In genomic region chr2:155368934-155369333, GRCh38 we compare ENCODE assay signal across 9 cellular contexts.
DNase-seq lines count a peak whose midpoint lies in the region; ATAC-seq and TF ChIP-seq lines count a peak whose summit lies in the region.
"Had no signal": no experiment of that assay in that cellular context is flagged by ENCODE, and none has a peak within 500 bp of the region (broad histone marks: within the 10 kb centered on the region; RNA-seq: fewer than 3 reads in every experiment).

No MANE protein-coding gene starts in this region.

- DNase-seq in heart right ventricle: no peak
- DNase-seq in cardiac septum (ENCODE audit: low spot score): no peak
- peak; percentile 52 for DNase-seq in NCI-H2227 treated with DMSO at 0.1 percent for 48 hours (lab: John Stamatoyannopoulos, UW)
- peak; percentile 28 for DNase-seq in dermis blood vessel endothelial cell
- no peak for DNase-seq in activated naive CD4-positive, alpha-beta T cell treated with anti-CD3 and anti-CD28 coated beads, Interleukin-2, amount 10 ng/mL, durations not matched to agents 7 days and 5 days
- DNase-seq in NCI-H774 (lab: John Stamatoyannopoulos, UW): no peak
- DNase-seq: stimulated activated naive B cell treated with anti-CD40 and anti-IgM and Interleukin-4, amounts not matched to agents 10 μg/mL and 1 μg/mL and 100 μg/mL, for 72 hours had no signal

- no peaks in the 10 kb centered on the region for H3K4me1 ChIP-seq in heart right ventricle

- no peak overlapping the region for H3K4me3 ChIP-seq in heart right ventricle

- no peak overlapping the region for H3K27ac ChIP-seq in heart right ventricle

- no peak overlapping the region for H3K4me3 Mint-ChIP-seq in activated naive CD4-positive, alpha-beta T cell treated with anti-CD3 and anti-CD28 coated beads, Interleukin-2, amount 10 ng/mL, durations not matched to agents 7 days and 5 days
- H3K4me3 Mint-ChIP-seq: stimulated activated naive B cell treated with anti-CD40 and anti-IgM and Interleukin-4, amounts not matched to agents 10 μg/mL and 1 μg/mL and 100 μg/mL, for 72 hours had no signal

- WGBS in heart right ventricle, 2 donors: 18 to 21% methylated on average over 1 of the region's 1 CpG

- no peaks in the 10 kb centered on the region for H3K4me1 Mint-ChIP-seq in activated naive CD4-positive, alpha-beta T cell treated with anti-CD3 and anti-CD28 coated beads, Interleukin-2, amount 10 ng/mL, durations not matched to agents 7 days and 5 days
- H3K4me1 Mint-ChIP-seq: stimulated activated naive B cell treated with anti-CD40 and anti-IgM and Interleukin-4, amounts not matched to agents 10 μg/mL and 1 μg/mL and 100 μg/mL, for 72 hours had no signal

- H3K9me3 ChIP-seq in heart right ventricle: no peaks in the 10 kb centered on the region

- H3K27me3 ChIP-seq in heart right ventricle: no peaks in the 10 kb centered on the region

- no peaks in the 10 kb centered on the region for H3K36me3 ChIP-seq in heart right ventricle

- H3K36me3 Mint-ChIP-seq in activated naive CD4-positive, alpha-beta T cell treated with anti-CD3 and anti-CD28 coated beads, Interleukin-2, amount 10 ng/mL, durations not matched to agents 7 days and 5 days: no peaks in the 10 kb centered on the region
- H3K36me3 Mint-ChIP-seq: stimulated activated naive B cell treated with anti-CD40 and anti-IgM and Interleukin-4, amounts not matched to agents 10 μg/mL and 1 μg/mL and 100 μg/mL, for 72 hours had no signal

- CTCF ChIA-PET in activated naive CD4-positive, alpha-beta T cell treated with anti-CD3 and anti-CD28 coated beads, Interleukin-2, amount 10 ng/mL, durations not matched to agents 7 days and 5 days (lab: Charles Lee): interaction anchor here (1.2 to 1.9 kb wide), 2 partner anchors 9 to 10 kb away, joined by 3 to 4 read pairs; no protein-coding TSS in a partner anchor

- H3K27ac Mint-ChIP-seq in activated naive CD4-positive, alpha-beta T cell treated with anti-CD3 and anti-CD28 coated beads, Interleukin-2, amount 10 ng/mL, durations not matched to agents 7 days and 5 days: no peak overlapping the region
- H3K27ac Mint-ChIP-seq: stimulated activated naive B cell treated with anti-CD40 and anti-IgM and Interleukin-4, amounts not matched to agents 10 μg/mL and 1 μg/mL and 100 μg/mL, for 72 hours had no signal

- ATAC-seq in heart right ventricle (no peak), GM21717 (IDR thresholded peaks at IDR 0.05; ENCODE audit: unreplicated experiment) (no peak), HG02678 (IDR thresholded peaks at IDR 0.05; ENCODE audit: unreplicated experiment) (no peak)

- H3K9me3 Mint-ChIP-seq in activated naive CD4-positive, alpha-beta T cell treated with anti-CD3 and anti-CD28 coated beads, Interleukin-2, amount 10 ng/mL, durations not matched to agents 7 days and 5 days: no peaks in the 10 kb centered on the region
- H3K9me3 Mint-ChIP-seq: stimulated activated naive B cell treated with anti-CD40 and anti-IgM and Interleukin-4, amounts not matched to agents 10 μg/mL and 1 μg/mL and 100 μg/mL, for 72 hours had no signal

- intact Hi-C loops in heart right ventricle (cut with DNase I) (loop anchor here in 1 of 10 donors (10.0 kb wide), 1 partner anchor 1216 kb away; no protein-coding TSS in a partner anchor), cardiac septum (cut with DNase I) (no loop called here)

- TF ChIP-seq CTCF in heart right ventricle (IDR thresholded peaks at IDR 0.05): peak in 5 of 9 donors; percentile 8 to 39 (median 20)

- H3K27me3 Mint-ChIP-seq in activated naive CD4-positive, alpha-beta T cell treated with anti-CD3 and anti-CD28 coated beads, Interleukin-2, amount 10 ng/mL, durations not matched to agents 7 days and 5 days: no peaks in the 10 kb centered on the region
- H3K27me3 Mint-ChIP-seq: stimulated activated naive B cell treated with anti-CD40 and anti-IgM and Interleukin-4, amounts not matched to agents 10 μg/mL and 1 μg/mL and 100 μg/mL, for 72 hours had no signal

Comparison
In these comparisons a context has a peak if more than half of its experiments do, and no peak if none do; other contexts are left out.
1. DNase-seq: peak in NCI-H2227 treated with DMSO at 0.1 percent for 48 hours (single experiment) and dermis blood vessel endothelial cell (single experiment); none in heart right ventricle (0 of 2), cardiac septum (single experiment), activated naive CD4-positive, alpha-beta T cell treated with anti-CD3 and anti-CD28 coated beads, Interleukin-2, amount 10 ng/mL, durations not matched to agents 7 days and 5 days (single experiment) and NCI-H774 (single experiment).